In genomic region chrX:14027511-14028019, GRCh38 we compare ENCODE assay signal across 8 cellular contexts. TPM values are rescaled to one million over a fixed set of nuclear protein-coding genes. Genes with fewer than 3 reads are reported as not detected.
A peak's percentile ranks its signal among the peaks of the same experiment; 100 is the strongest.
DNase-seq lines count a peak whose midpoint lies in the region; ATAC-seq, FAIRE-seq and TF ChIP-seq lines count a peak whose summit lies in the region.

No MANE protein-coding gene starts in this region.

- H3K9me3 Mint-ChIP-seq in neural progenitor cell, result peaks cover 5% of the 10 kb centered on the region

- H3F3A ChIP-seq in neural progenitor cell (ENCODE audit: low read depth), result peaks cover 25% of the 10 kb centered on the region

- H3K9me3 ChIP-seq in A549 (no peaks in the 10 kb centered on the region), ascending aorta (no peaks in the 10 kb centered on the region), neural progenitor cell (ENCODE audit: low read depth) (peaks cover 1% of the 10 kb centered on the region)

- ATAC-seq in A549 (no peak), GM18870 (IDR thresholded peaks at IDR 0.05; ENCODE audit: unreplicated experiment) (peak; percentile 62), HG03520 (IDR thresholded peaks at IDR 0.05; ENCODE audit: unreplicated experiment) (peak; percentile 38), GM21528 (IDR thresholded peaks at IDR 0.05; ENCODE audit: low FRiP score, unreplicated experiment) (no peak)

- H3K27ac ChIP-seq in A549 (no peak overlapping the region), ascending aorta (peak overlapping the region; percentile 22 to 39), neural progenitor cell (no peak overlapping the region)

- peak; percentile 32 for FAIRE-seq in A549 (lab: Jason Lieb, UNC)

- H3K27me3 ChIP-seq in ascending aorta (no peaks in the 10 kb centered on the region), neural progenitor cell (no peaks in the 10 kb centered on the region)

- no peaks in the 10 kb centered on the region for H4K20me1 ChIP-seq in neural progenitor cell (ENCODE audit: low read depth)

- CTCF ChIA-PET in A549 (lab: Yijun Ruan, JAX), result no interaction called here

- H3K4me1 Mint-ChIP-seq in neural progenitor cell, result peaks cover 28% of the 10 kb centered on the region

- TF ChIP-seq POLR2A in A549 (IDR thresholded peaks at IDR 0.05; ENCODE audit: low read length), result no peak

- H2AFZ ChIP-seq in neural progenitor cell (replicated peaks), result no peak overlapping the region

- no peak overlapping the region for H3K9ac ChIP-seq in neural progenitor cell

- no peak for TF ChIP-seq RAD21 in A549 (conservative IDR thresholded peaks at IDR 0.05 in 1 of 2, IDR thresholded peaks at IDR 0.05 in 1 of 2)

- TF ChIP-seq EP300 in A549 (IDR thresholded peaks at IDR 0.05), result no peak

- DNase-seq in A549 (ENCODE audit: low read depth in 1 of 2, low spot score in 1 of 2) (peak in 1 of 2 experiments; percentile 22), ascending aorta (ENCODE audit: low spot score in 2 of 2) (no peak), neural progenitor cell (ENCODE audit: low spot score) (no peak), NCI-H345 (lab: John Stamatoyannopoulos, UW) (no peak), HPDE6-E6E7 (ENCODE audit: extremely low spot score) (no peak)

- TF ChIP-seq CTCF in A549 (IDR thresholded peaks at IDR 0.05) (no peak), ascending aorta (IDR thresholded peaks at IDR 0.05) (no peak), neural progenitor cell (IDR thresholded peaks at IDR 0.05) (no peak)

- H3K4me1 ChIP-seq in A549 (peaks cover 25% of the 10 kb centered on the region), ascending aorta (peaks cover 0 to 16% of the 10 kb centered on the region in 2 donors), neural progenitor cell (peaks cover 25% of the 10 kb centered on the region)

- no peak overlapping the region for H3K4me3 ChIP-seq in A549
- no peak overlapping the region for H3K4me3 ChIP-seq in ascending aorta
- no peak overlapping the region for H3K4me3 ChIP-seq in neural progenitor cell

- peaks cover 17% of the 10 kb centered on the region for H3K79me2 ChIP-seq in neural progenitor cell (ENCODE audit: low read depth)

- peak overlapping the region; percentile 89 for H3K4me2 ChIP-seq in A549
- H3K4me2 ChIP-seq in neural progenitor cell, result peak overlapping the region; percentile 67

- H3K27me3 Mint-ChIP-seq in neural progenitor cell (ENCODE audit: insufficient read depth, low read depth), result peaks cover 2% of the 10 kb centered on the region

- POLR2A ChIA-PET in A549 (lab: Yijun Ruan, JAX), result no interaction called here

- no peaks in the 10 kb centered on the region for H3K36me3 ChIP-seq in ascending aorta
- no peaks in the 10 kb centered on the region for H3K36me3 ChIP-seq in neural progenitor cell

- H3K4me3 Mint-ChIP-seq in neural progenitor cell, result no peak overlapping the region

- intact Hi-C loops in ascending aorta (cut with DNase I), result loop anchor here (2.0 kb wide), 1 partner anchor 375 kb away; the partner anchor contains the start of gene TCEANC

- peak overlapping the region; percentile 47 for H3K27ac Mint-ChIP-seq in neural progenitor cell

- peaks cover 3% of the 10 kb centered on the region for H3K36me3 Mint-ChIP-seq in neural progenitor cell

TF ChIP-seq in A549, 52 proteins besides CTCF, POLR2A, EP300 and RAD21:
- no peak for TF ChIP-seq ATOH8 (CRISPR knock-in tag; IDR thresholded peaks at IDR 0.05; ENCODE audit: low read depth)
- no peak for TF ChIP-seq REST (IDR thresholded peaks at IDR 0.05)
- no peak for TF ChIP-seq PHF8 (IDR thresholded peaks at IDR 0.05; ENCODE audit: borderline replicate concordance, low read depth)
- no peak for TF ChIP-seq RFX5 (IDR thresholded peaks at IDR 0.05)
- TF ChIP-seq KDM1A (IDR thresholded peaks at IDR 0.05; ENCODE audit: low read depth), result no peak
- TF ChIP-seq EHMT2 (IDR thresholded peaks at IDR 0.05; ENCODE audit: low read depth), result no peak
- no peak for TF ChIP-seq EHF (CRISPR knock-in tag; IDR thresholded peaks at IDR 0.05)
- TF ChIP-seq FOSL2 (IDR thresholded peaks at IDR 0.05), result no peak
- peak; percentile 38; the same call in 1 of the 2 replicates for TF ChIP-seq FOSL2 (CRISPR knock-in tag; IDR thresholded peaks at IDR 0.05)

RNA-seq across cellular contexts. Expression of gene GEMIN8, which starts 2.1 kb away (rescaled TPM):
- polyA plus RNA-seq in A549 (2011; rRNA removed) (21.8 and 27.5 TPM in 2 replicates), A549 (2017; fragmentation: RNase III; extraction: RNeasy Plus Mini Kit Qiagen cat#74134 plus additional on column Dnase treatment) (13.9 to 15.9 TPM (median 14.2 TPM) in 3 replicates)
- 19.6 and 20.8 TPM in 2 replicates for polyA plus RNA-seq in A549 (2012; cell fraction: cytosol; rRNA removed)
- 23.3 and 23.7 TPM in 2 replicates for polyA plus RNA-seq in A549 (2012; cell fraction: nucleus; rRNA removed)
- 19.1 and 23.6 TPM in 2 replicates for polyA minus RNA-seq in A549 (2011; rRNA and poly(A)+ RNA removed)
- total RNA-seq in ascending aorta (1.5 TPM), neural progenitor cell (ENCODE audit: low replicate concordance) (18.0 and 22.2 TPM in 2 replicates)

Comparison
In these comparisons a context has a peak if more than half of its experiments do, and no peak if none do; other contexts are left out.
1. ATAC-seq: peak in GM18870 (single experiment) and HG03520 (single experiment); none in A549 (0 of 2) and GM21528 (single experiment).
2. H3K27ac ChIP-seq: peak in ascending aorta (2 of 2); none in A549 (0 of 2) and neural progenitor cell (single experiment).